ENCODE assay signal across 14 cellular contexts in genomic region chr5:57037355-57037754, GRCh38.
DNase-seq lines count a peak whose midpoint lies in the region; ATAC-seq and TF ChIP-seq lines count a peak whose summit lies in the region.
"Had no signal": no experiment of that assay in that cellular context is flagged by ENCODE, and none has a peak within 500 bp of the region (broad histone marks: within the 10 kb centered on the region; RNA-seq: fewer than 3 reads in every experiment).

No MANE protein-coding gene starts in this region.

- in situ Hi-C loops in mammary epithelial cell (cut with MboI; ENCODE audit: low sequenced_read_pairs in 2 of 2) = no loop called here

- H3K27ac ChIP-seq in mammary epithelial cell (ENCODE audit: insufficient read depth, low read depth, low read length) (no peak overlapping the region), testis (no peak overlapping the region)
- H3K27ac ChIP-seq: upper lobe of right lung had no signal

- H3K36me3 ChIP-seq in mammary epithelial cell (ENCODE audit: insufficient read depth, low read length) (no peaks in the 10 kb centered on the region), testis (ENCODE audit: low read depth, missing control alignments) (no peaks in the 10 kb centered on the region)
- H3K36me3 ChIP-seq: upper lobe of right lung had no signal

- no peak overlapping the region for H3K27ac Mint-ChIP-seq in MCF 10A (ENCODE audit: low read depth, unreplicated experiment)
- H3K27ac Mint-ChIP-seq in stimulated activated naive B cell treated with anti-CD40 and anti-IgM and Interleukin-4, amounts not matched to agents 10 μg/mL and 1 μg/mL and 100 μg/mL, for 72 hours = no peak overlapping the region

- DNase-seq in MCF 10A (ENCODE audit: unreplicated experiment) (peak; percentile 5), mammary epithelial cell (no peak), RPMI8226 (peak; percentile 48), globus pallidus (ENCODE audit: low spot score) (peak; percentile 45), testis (peak; percentile 22), NCI-H446 (lab: John Stamatoyannopoulos, UW) (no peak)
- DNase-seq in stimulated activated naive B cell treated with anti-CD40 and anti-IgM and Interleukin-4, amounts not matched to agents 10 μg/mL and 1 μg/mL and 100 μg/mL, for 72 hours = no peak
- DNase-seq: activated CD4-positive, alpha-beta T cell treated with anti-CD3 and anti-CD28 coated beads for 1 hour; activated T-cell treated with anti-CD3 and anti-CD28 coated beads, Interleukin-2, amount 50 U/mL, for 1 hour; NCI-H146; retina; stimulated activated CD4-positive, alpha-beta T cell treated with anti-CD3 and anti-CD28 coated beads, Interleukin-2, amount 100 ng/mL, for 24 hours; upper lobe of right lung had no signal

- no peaks in the 10 kb centered on the region for H3K27me3 ChIP-seq in mammary epithelial cell (ENCODE audit: insufficient read depth, low read length)
- no peaks in the 10 kb centered on the region for H3K27me3 ChIP-seq in testis
- H3K27me3 ChIP-seq: upper lobe of right lung had no signal

- H3K4me1 ChIP-seq in mammary epithelial cell (ENCODE audit: insufficient read depth, low read length) = peaks cover 11% of the 10 kb centered on the region
- no peaks in the 10 kb centered on the region for H3K4me1 ChIP-seq in testis
- H3K4me1 ChIP-seq: upper lobe of right lung had no signal

- CTCF ChIA-PET in MCF 10A (lab: Yijun Ruan, JAX) (no interaction called here), mammary epithelial cell (lab: Charles Lee; ENCODE audit: low non-redundant PET) (no interaction called here)

- no peaks in the 10 kb centered on the region for H3K79me2 ChIP-seq in mammary epithelial cell (ENCODE audit: insufficient read depth, low read length)

- intact Hi-C loops in MCF 10A (cut with micrococcal nuclease) (no loop called here), mammary epithelial cell (cut with micrococcal nuclease) (no loop called here), testis (cut with DNase I; ENCODE audit: low total_unique reads) (no loop called here)

- H3K9me3 ChIP-seq in mammary epithelial cell (replicated peaks; ENCODE audit: insufficient read depth, low read length) (no peaks in the 10 kb centered on the region), testis (no peaks in the 10 kb centered on the region)
- H3K9me3 ChIP-seq: upper lobe of right lung had no signal

- no peak overlapping the region for H3K4me3 Mint-ChIP-seq in MCF 10A (ENCODE audit: unreplicated experiment)
- no peak overlapping the region for H3K4me3 Mint-ChIP-seq in stimulated activated naive B cell treated with anti-CD40 and anti-IgM and Interleukin-4, amounts not matched to agents 10 μg/mL and 1 μg/mL and 100 μg/mL, for 72 hours

- dilution Hi-C loops in mammary epithelial cell (cut with HindIII; ENCODE audit: low sequenced_read_pairs) = no loop called here

- H3K4me3 ChIP-seq in mammary epithelial cell (replicated peaks in 1 of 3; ENCODE audit: insufficient read depth in 1 of 3, low read depth in 2 of 3, low read length in 3 of 3) (no peak overlapping the region), testis (no peak overlapping the region)
- H3K4me3 ChIP-seq: upper lobe of right lung had no signal

- H3K36me3 Mint-ChIP-seq in MCF 10A (ENCODE audit: insufficient read depth, unreplicated experiment) = no peaks in the 10 kb centered on the region
- peaks cover 0 to 2% of the 10 kb centered on the region in 2 donors for H3K36me3 Mint-ChIP-seq in stimulated activated naive B cell treated with anti-CD40 and anti-IgM and Interleukin-4, amounts not matched to agents 10 μg/mL and 1 μg/mL and 100 μg/mL, for 72 hours

- no peaks in the 10 kb centered on the region for H3K27me3 Mint-ChIP-seq in MCF 10A (ENCODE audit: insufficient read depth, unreplicated experiment)
- peaks cover 0 to 6% of the 10 kb centered on the region in 2 donors for H3K27me3 Mint-ChIP-seq in stimulated activated naive B cell treated with anti-CD40 and anti-IgM and Interleukin-4, amounts not matched to agents 10 μg/mL and 1 μg/mL and 100 μg/mL, for 72 hours

- H3K9me3 Mint-ChIP-seq in MCF 10A (ENCODE audit: unreplicated experiment) = no peaks in the 10 kb centered on the region
- H3K9me3 Mint-ChIP-seq in stimulated activated naive B cell treated with anti-CD40 and anti-IgM and Interleukin-4, amounts not matched to agents 10 μg/mL and 1 μg/mL and 100 μg/mL, for 72 hours = peaks cover 0 to 1% of the 10 kb centered on the region in 2 donors

- POLR2A ChIA-PET in MCF 10A (lab: Yijun Ruan, JAX) = interaction anchor here (0.8 kb wide), 1 partner anchor 127 kb away, joined by 6 read pairs; the partner anchor contains the start of gene SETD9

- no TSS peak for BruUV-seq in MCF 10A (replicated peaks; lab: Mats Ljungman, UMichigan)
- no TSS peak for BruUV-seq in mammary epithelial cell (replicated peaks; lab: Mats Ljungman, UMichigan)

- no peak overlapping the region for H2AFZ ChIP-seq in mammary epithelial cell (ENCODE audit: low read depth, low read length)

- WGBS in mammary epithelial cell (ENCODE audit: low coverage, missing lambda C conversion rate) = 72% methylated on average over 6 of the region's 6 CpGs
- WGBS in testis, 2 donors = 79 to 84% methylated on average over 6 of the region's 6 CpGs

- H4K20me1 ChIP-seq in mammary epithelial cell (ENCODE audit: insufficient read depth, low read length) = no peaks in the 10 kb centered on the region

- peaks cover 13% of the 10 kb centered on the region for H3K4me1 Mint-ChIP-seq in MCF 10A (ENCODE audit: insufficient read depth, unreplicated experiment)
- H3K4me1 Mint-ChIP-seq in stimulated activated naive B cell treated with anti-CD40 and anti-IgM and Interleukin-4, amounts not matched to agents 10 μg/mL and 1 μg/mL and 100 μg/mL, for 72 hours = peaks cover 11 to 13% of the 10 kb centered on the region in 2 donors

- TF ChIP-seq POLR2A in testis (IDR thresholded peaks at IDR 0.05) = no peak

- H3K4me2 ChIP-seq in mammary epithelial cell (ENCODE audit: insufficient read depth, low read depth, low read length) = no peak overlapping the region

- H3K9ac ChIP-seq in mammary epithelial cell (ENCODE audit: insufficient read depth, low read length) = no peak overlapping the region

- no peak for ATAC-seq in GM21619 (IDR thresholded peaks at IDR 0.05; ENCODE audit: unreplicated experiment)
- no peak for ATAC-seq in stimulated activated naive B cell treated with anti-CD40 and anti-IgM and Interleukin-4, amounts not matched to agents 10 μg/mL and 1 μg/mL and 100 μg/mL, for 72 hours (replicated peaks)
- ATAC-seq: upper lobe of right lung had no signal

- TF ChIP-seq CTCF in MCF 10A (IDR thresholded peaks at IDR 0.05; ENCODE audit: unreplicated experiment) (no peak), mammary epithelial cell (conservative IDR thresholded peaks at IDR 0.05 in 1 of 2, IDR thresholded peaks at IDR 0.05 in 1 of 2; ENCODE audit: extremely low read depth in 1 of 2, insufficient read depth in 1 of 2, low read depth in 1 of 2, low read length in 2 of 2) (no peak), testis (IDR thresholded peaks at IDR 0.05) (no peak)

Comparison
In these comparisons a context has a peak if more than half of its experiments do, and no peak if none do; other contexts are left out.
1. DNase-seq: peak in MCF 10A (single experiment), RPMI8226 (single experiment), globus pallidus (single experiment) and testis (single experiment); none in mammary epithelial cell (single experiment), NCI-H446 (0 of 2) and stimulated activated naive B cell treated with anti-CD40 and anti-IgM and Interleukin-4, amounts not matched to agents 10 μg/mL and 1 μg/mL and 100 μg/mL, for 72 hours (single experiment).